8 cellular contexts compared by ENCODE assay signal in genomic region chr9:114484854-114485443, GRCh38. TPM values are rescaled to one million over a fixed set of nuclear protein-coding genes. Genes with fewer than 3 reads are reported as not detected.
DNase-seq lines count a peak whose midpoint lies in the region.

No MANE protein-coding gene starts in this region.

- H3K9me3 ChIP-seq in mesenchymal stem cell (ENCODE audit: control insufficient read depth, low read length) = no peaks in the 10 kb centered on the region

- H3K4me3 ChIP-seq in mesenchymal stem cell (ENCODE audit: insufficient read depth in 1 of 2, low read depth in 1 of 2, low read length in 2 of 2) = no peak overlapping the region

- DNase-seq in stimulated activated naive CD4-positive, alpha-beta T cell treated with Interleukin-2 at 50 U/mL for 16 hours (lab: John Stamatoyannopoulos, UW) = peak; percentile 51
- DNase-seq in stimulated activated naive CD4-positive, alpha-beta T cell (lab: John Stamatoyannopoulos, UW) = no peak
- DNase-seq in M059J (ENCODE audit: low read depth) (peak; percentile 99), mesenchymal stem cell (peak; percentile 71), retina (no peak), iPS-NIHi11 (ENCODE audit: low spot score) (no peak), DMS79 treated with DMSO at 0.1 percent for 48 hours (lab: John Stamatoyannopoulos, UW) (no peak)
- peak; percentile 17 for DNase-seq in activated CD8-positive, alpha-beta memory T cell treated with anti-CD3 and anti-CD28 coated beads, Interleukin-2, amount 50 U/mL, for 24 hours (ENCODE audit: extremely low read depth)

- no peak overlapping the region for H3K27ac ChIP-seq in mesenchymal stem cell (ENCODE audit: low read length, poor library complexity, severe bottlenecking)

- H2AK5ac ChIP-seq in mesenchymal stem cell (ENCODE audit: low read length, severe bottlenecking) = no peak overlapping the region

- H3K79me1 ChIP-seq in mesenchymal stem cell (replicated peaks; ENCODE audit: low read length, poor library complexity, severe bottlenecking) = peaks cover 11% of the 10 kb centered on the region

- no peak overlapping the region for H3K14ac ChIP-seq in mesenchymal stem cell (ENCODE audit: low read length in 2 of 2)

- no peak overlapping the region for H2BK5ac ChIP-seq in mesenchymal stem cell (ENCODE audit: low read depth, low read length, poor library complexity, severe bottlenecking)

- no peak overlapping the region for H4K8ac ChIP-seq in mesenchymal stem cell (ENCODE audit: low read length)

- H2AFZ ChIP-seq in mesenchymal stem cell (ENCODE audit: low read depth, low read length) = no peak overlapping the region

- H2BK120ac ChIP-seq in mesenchymal stem cell (ENCODE audit: low read depth, low read length) = no peak overlapping the region

- H3K9ac ChIP-seq in mesenchymal stem cell (ENCODE audit: low read length) = peak overlapping the region; percentile 31

- H3K4me1 ChIP-seq in mesenchymal stem cell (ENCODE audit: control insufficient read depth, insufficient read depth, low read depth, low read length) = peaks cover 10% of the 10 kb centered on the region

- no peak overlapping the region for H3K18ac ChIP-seq in mesenchymal stem cell (ENCODE audit: low read depth in 1 of 2, low read length in 2 of 2)

- WGBS in mesenchymal stem cell = 78% methylated on average over 8 of the region's 8 CpGs

- no peak overlapping the region for H3K4me2 ChIP-seq in mesenchymal stem cell (ENCODE audit: low read length, poor library complexity, severe bottlenecking)

- peaks cover 0 to 6% of the 10 kb centered on the region in 2 experiments for H3K36me3 ChIP-seq in mesenchymal stem cell (ENCODE audit: control insufficient read depth in 1 of 2, insufficient read depth in 2 of 2, low read depth in 1 of 2, low read length in 2 of 2)

- no peak overlapping the region for H2BK12ac ChIP-seq in mesenchymal stem cell (ENCODE audit: low read length in 2 of 2)

- H3K23ac ChIP-seq in mesenchymal stem cell (ENCODE audit: low read length in 2 of 2) = no peak overlapping the region

- H3K27me3 ChIP-seq in mesenchymal stem cell (ENCODE audit: control insufficient read depth in 1 of 2, insufficient read depth in 1 of 2, low read length in 2 of 2) = peaks cover 0 to 3% of the 10 kb centered on the region in 2 experiments

- no peak overlapping the region for H3K4ac ChIP-seq in mesenchymal stem cell (ENCODE audit: low read depth in 1 of 2, low read length in 2 of 2)

- H2BK15ac ChIP-seq in mesenchymal stem cell (ENCODE audit: low read depth, poor library complexity, severe bottlenecking) = no peak overlapping the region

- no peak overlapping the region for H4K91ac ChIP-seq in mesenchymal stem cell (ENCODE audit: low read length)

RNA-seq across cellular contexts. Expression of gene WHRN, which starts 20.3 kb away (rescaled TPM):
- 1.8 and 3.5 TPM in 2 replicates for total RNA-seq in M059J (2014; rRNA removed; shearing (Covaris generic))
- 4.0 TPM for polyA plus RNA-seq in mesenchymal stem cell (2013, experiment 1 of 2)
- polyA plus RNA-seq in mesenchymal stem cell (2013, experiment 2 of 2) = 3.5 TPM

Comparison
In these comparisons a context has a peak if more than half of its experiments do, and no peak if none do; other contexts are left out.
1. DNase-seq: peak in stimulated activated naive CD4-positive, alpha-beta T cell treated with Interleukin-2 at 50 U/mL for 16 hours (single experiment), M059J (single experiment), activated CD8-positive, alpha-beta memory T cell treated with anti-CD3 and anti-CD28 coated beads, Interleukin-2, amount 50 U/mL, for 24 hours (single experiment) and mesenchymal stem cell (single experiment); none in stimulated activated naive CD4-positive, alpha-beta T cell (0 of 6), retina (single experiment), iPS-NIHi11 (single experiment) and DMS79 treated with DMSO at 0.1 percent for 48 hours (single experiment).